In genomic region chr5:132334812-132335211, GRCh38 we compare ENCODE assay signal across 1 cellular context.
A peak's percentile ranks its signal among the peaks of the same experiment; 100 is the strongest.
TF ChIP-seq lines count a peak whose summit lies in the region.

No MANE protein-coding gene starts in this region.

TF ChIP-seq in HepG2, 621 proteins besides CTCF, POLR2A, EP300 and RAD21 (continued from another document):
- TF ChIP-seq FOSL2 (CRISPR knock-in tag; IDR thresholded peaks at IDR 0.05) (peak; percentile 36; the same call in 1 of the 2 replicates), ZNF317 (CRISPR knock-in tag; IDR thresholded peaks at IDR 0.05) (peak; percentile 90), SALL2 (CRISPR knock-in tag; IDR thresholded peaks at IDR 0.05) (no peak), XRCC5 (optimal IDR thresholded peaks at IDR 0.05; ENCODE audit: low read length) (no peak)
TF ChIP-seq in HepG2: peak in this region for 4.
